Comparison of ENCODE assay signal across 35 cellular contexts in genomic region chr2:175403599-175404221, GRCh38.
"Had no signal": no experiment of that assay in that cellular context is flagged by ENCODE, and none has a peak within 500 bp of the region (broad histone marks: within the 10 kb centered on the region; RNA-seq: fewer than 3 reads in every experiment).

No MANE protein-coding gene starts in this region.

- H3K27me3 ChIP-seq: MG63 had no signal

- DNase-seq: Karpas-422, Kasumi-1, MG63, MM.1S, MV-4-11, NCI-H1048, NCI-H1092, NCI-H1092 treated with DMSO at 0.1 percent for 48 hours, NCI-H1105, NCI-H1105 treated with DMSO at 0.1 percent for 48 hours, NCI-H1417, NCI-H1417 treated with DMSO at 0.1 percent for 48 hours, NCI-H1436, NCI-H1436 treated with DMSO at 0.1 percent for 48 hours, NCI-H146, NCI-H1694, NCI-H1694 treated with DMSO at 0.1 percent for 48 hours, NCI-H187, NCI-H187 treated with DMSO at 0.1 percent for 48 hours, NCI-H1930, NCI-H2029, NCI-H2029 treated with DMSO at 0.1 percent for 48 hours, NCI-H2081, NCI-H2081 treated with DMSO at 0.1 percent for 48 hours, NCI-H2107, NCI-H2171, NCI-H2171 treated with DMSO at 0.1 percent for 48 hours, NCI-H2227 treated with DMSO at 0.1 percent for 48 hours, NCI-H226, NCI-H345, NCI-H446, NCI-H446 treated with DMSO at 0.1 percent for 48 hours, NCI-H510A, NCI-H510A treated with DMSO at 0.1 percent for 48 hours, NCI-H524 had no signal

- H3K4me3 ChIP-seq: MG63 had no signal

- H3K9me3 ChIP-seq: MG63 had no signal

- H3K36me3 ChIP-seq: MG63 had no signal
